In genomic region chr3:143139786-143140185, GRCh38 we compare ENCODE assay signal across 1 cellular context.
TF ChIP-seq lines count a peak whose summit lies in the region.

No MANE protein-coding gene starts in this region.

TF ChIP-seq in A549, 52 proteins besides CTCF, POLR2A, EP300 and RAD21:
- TF ChIP-seq, protein P1, sequence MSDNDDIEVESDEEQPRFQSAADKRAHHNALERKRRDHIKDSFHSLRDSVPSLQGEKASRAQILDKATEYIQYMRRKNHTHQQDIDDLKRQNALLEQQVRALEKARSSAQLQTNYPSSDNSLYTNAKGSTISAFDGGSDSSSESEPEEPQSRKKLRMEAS (IDR thresholded peaks at IDR 0.05): no peak
- TF ChIP-seq ZNF302 (CRISPR knock-in tag; IDR thresholded peaks at IDR 0.05) (no peak), ZFP36 (IDR thresholded peaks at IDR 0.05; ENCODE audit: borderline replicate concordance, partially characterized antibody) (no peak), ZSCAN20 (CRISPR knock-in tag; IDR thresholded peaks at IDR 0.05) (no peak), CBX8 (IDR thresholded peaks at IDR 0.05) (no peak), POLR2AphosphoS2 (conservative IDR thresholded peaks at IDR 0.05; ENCODE audit: low read length) (no peak), HOXB13 (CRISPR knock-in tag; IDR thresholded peaks at IDR 0.05; ENCODE audit: low read depth) (no peak), CBX2 (IDR thresholded peaks at IDR 0.05; ENCODE audit: borderline replicate concordance, low read depth) (no peak), ZC3H11A (IDR thresholded peaks at IDR 0.05) (no peak), NR3C1 (IDR thresholded peaks at IDR 0.05) (no peak), NPAS2 (CRISPR knock-in tag; IDR thresholded peaks at IDR 0.05; ENCODE audit: borderline replicate concordance) (no peak), MYC (IDR thresholded peaks at IDR 0.05; ENCODE audit: borderline replicate concordance, low read length) (no peak), RCOR1 (IDR thresholded peaks at IDR 0.05; ENCODE audit: low read depth, low read length) (no peak), SMC3 (IDR thresholded peaks at IDR 0.05) (no peak), KDM1A (IDR thresholded peaks at IDR 0.05; ENCODE audit: low read depth) (no peak), RNF2 (IDR thresholded peaks at IDR 0.05; ENCODE audit: borderline replicate concordance, low read depth) (no peak)
- TF ChIP-seq, protein P2, sequence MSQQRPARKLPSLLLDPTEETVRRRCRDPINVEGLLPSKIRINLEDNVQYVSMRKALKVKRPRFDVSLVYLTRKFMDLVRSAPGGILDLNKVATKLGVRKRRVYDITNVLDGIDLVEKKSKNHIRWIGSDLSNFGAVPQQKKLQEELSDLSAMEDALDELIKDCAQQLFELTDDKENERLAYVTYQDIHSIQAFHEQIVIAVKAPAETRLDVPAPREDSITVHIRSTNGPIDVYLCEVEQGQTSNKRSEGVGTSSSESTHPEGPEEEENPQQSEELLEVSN (IDR thresholded peaks at IDR 0.05; ENCODE audit: borderline replicate concordance, low read depth): no peak
- TF ChIP-seq, protein P3, sequence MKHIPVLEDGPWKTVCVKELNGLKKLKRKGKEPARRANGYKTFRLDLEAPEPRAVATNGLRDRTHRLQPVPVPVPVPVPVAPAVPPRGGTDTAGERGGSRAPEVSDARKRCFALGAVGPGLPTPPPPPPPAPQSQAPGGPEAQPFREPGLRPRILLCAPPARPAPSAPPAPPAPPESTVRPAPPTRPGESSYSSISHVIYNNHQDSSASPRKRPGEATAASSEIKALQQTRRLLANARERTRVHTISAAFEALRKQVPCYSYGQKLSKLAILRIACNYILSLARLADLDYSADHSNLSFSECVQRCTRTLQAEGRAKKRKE (CRISPR knock-in tag; IDR thresholded peaks at IDR 0.05; ENCODE audit: low read depth): no peak
- TF ChIP-seq, protein P4, sequence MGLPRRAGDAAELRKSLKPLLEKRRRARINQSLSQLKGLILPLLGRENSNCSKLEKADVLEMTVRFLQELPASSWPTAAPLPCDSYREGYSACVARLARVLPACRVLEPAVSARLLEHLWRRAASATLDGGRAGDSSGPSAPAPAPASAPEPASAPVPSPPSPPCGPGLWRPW (IDR thresholded peaks at IDR 0.05): no peak
